ENCODE assay signal across 18 cellular contexts in genomic region chr15:66924889-66925288, GRCh38.
DNase-seq lines count a peak whose midpoint lies in the region; ATAC-seq and TF ChIP-seq lines count a peak whose summit lies in the region.
"Had no signal": no experiment of that assay in that cellular context is flagged by ENCODE, and none has a peak within 500 bp of the region (broad histone marks: within the 10 kb centered on the region; RNA-seq: fewer than 3 reads in every experiment).

No MANE protein-coding gene starts in this region.

- no peak for ATAC-seq in HG03025 (IDR thresholded peaks at IDR 0.05; ENCODE audit: low FRiP score, unreplicated experiment)
- ATAC-seq in GM21737 (IDR thresholded peaks at IDR 0.05; ENCODE audit: unreplicated experiment), result no peak
- ATAC-seq in upper lobe of right lung, result no peak
- ATAC-seq: A549 had no signal

- H3K9me3 ChIP-seq in upper lobe of right lung, result no peaks in the 10 kb centered on the region

- no peaks in the 10 kb centered on the region for H3K27me3 ChIP-seq in upper lobe of right lung

- no peak overlapping the region for H3K27ac ChIP-seq in upper lobe of right lung
- H3K27ac ChIP-seq: 22Rv1, C4-2B, HL-60 had no signal

- H3K4me3 ChIP-seq in upper lobe of right lung, result no peak overlapping the region
- H3K4me3 ChIP-seq: A549 had no signal

- no peak for TF ChIP-seq CTCF in upper lobe of right lung (IDR thresholded peaks at IDR 0.05)

- intact Hi-C loops in posterior vena cava (cut with DNase I) (no loop called here), upper lobe of right lung (cut with DNase I) (no loop called here)

- DNase-seq in NCI-H187 treated with DMSO at 0.1 percent for 48 hours (lab: John Stamatoyannopoulos, UW) (peak; percentile 31), NCI-H187 (lab: John Stamatoyannopoulos, UW) (no peak), RPMI7951 (ENCODE audit: low read depth) (peak; percentile 74), mesenteric fat pad (ENCODE audit: low spot score) (peak; percentile 35), posterior vena cava (ENCODE audit: low spot score) (peak; percentile 46), upper lobe of right lung (no peak)
- DNase-seq: AML-193; CD4-positive, alpha-beta T cell; DMS153; DMS79; GDM1; H9 had no signal

- H3K4me1 ChIP-seq in upper lobe of right lung, result no peaks in the 10 kb centered on the region

- no peaks in the 10 kb centered on the region for H3K36me3 ChIP-seq in upper lobe of right lung

Comparison
In these comparisons a context has a peak if more than half of its experiments do, and no peak if none do; other contexts are left out.
1. DNase-seq: peak in NCI-H187 treated with DMSO at 0.1 percent for 48 hours (single experiment), RPMI7951 (single experiment), mesenteric fat pad (single experiment) and posterior vena cava (single experiment); none in NCI-H187 (0 of 2) and upper lobe of right lung (single experiment).